In the genomic region with DNA sequence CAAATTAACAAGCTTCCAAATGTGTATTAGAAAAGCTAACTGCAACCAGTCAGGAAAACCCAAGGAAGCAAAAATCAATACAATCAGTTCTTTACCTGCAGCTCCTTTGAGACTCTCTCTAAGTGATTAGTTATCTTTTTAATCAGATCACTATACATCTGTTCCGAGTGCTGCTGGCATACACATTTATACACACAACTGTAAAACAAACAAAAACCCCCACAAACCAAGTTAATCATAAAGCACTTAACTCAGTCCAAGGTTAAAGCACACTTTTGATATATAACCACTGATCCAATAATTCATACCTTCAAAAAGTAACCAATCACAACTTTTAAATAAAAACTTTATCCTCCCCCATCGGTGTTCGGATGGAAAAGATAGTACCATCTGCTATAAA, we compare ENCODE assay signal across 1 cellular context.
A peak's percentile ranks its signal among the peaks of the same experiment; 100 is the strongest.
TF ChIP-seq lines count a peak whose summit lies in the region.

No MANE protein-coding gene starts in this region.

TF ChIP-seq in GM12878, 131 proteins besides CTCF, POLR2A, EP300 and RAD21 (continued from another document):
- TF ChIP-seq, protein P1, sequence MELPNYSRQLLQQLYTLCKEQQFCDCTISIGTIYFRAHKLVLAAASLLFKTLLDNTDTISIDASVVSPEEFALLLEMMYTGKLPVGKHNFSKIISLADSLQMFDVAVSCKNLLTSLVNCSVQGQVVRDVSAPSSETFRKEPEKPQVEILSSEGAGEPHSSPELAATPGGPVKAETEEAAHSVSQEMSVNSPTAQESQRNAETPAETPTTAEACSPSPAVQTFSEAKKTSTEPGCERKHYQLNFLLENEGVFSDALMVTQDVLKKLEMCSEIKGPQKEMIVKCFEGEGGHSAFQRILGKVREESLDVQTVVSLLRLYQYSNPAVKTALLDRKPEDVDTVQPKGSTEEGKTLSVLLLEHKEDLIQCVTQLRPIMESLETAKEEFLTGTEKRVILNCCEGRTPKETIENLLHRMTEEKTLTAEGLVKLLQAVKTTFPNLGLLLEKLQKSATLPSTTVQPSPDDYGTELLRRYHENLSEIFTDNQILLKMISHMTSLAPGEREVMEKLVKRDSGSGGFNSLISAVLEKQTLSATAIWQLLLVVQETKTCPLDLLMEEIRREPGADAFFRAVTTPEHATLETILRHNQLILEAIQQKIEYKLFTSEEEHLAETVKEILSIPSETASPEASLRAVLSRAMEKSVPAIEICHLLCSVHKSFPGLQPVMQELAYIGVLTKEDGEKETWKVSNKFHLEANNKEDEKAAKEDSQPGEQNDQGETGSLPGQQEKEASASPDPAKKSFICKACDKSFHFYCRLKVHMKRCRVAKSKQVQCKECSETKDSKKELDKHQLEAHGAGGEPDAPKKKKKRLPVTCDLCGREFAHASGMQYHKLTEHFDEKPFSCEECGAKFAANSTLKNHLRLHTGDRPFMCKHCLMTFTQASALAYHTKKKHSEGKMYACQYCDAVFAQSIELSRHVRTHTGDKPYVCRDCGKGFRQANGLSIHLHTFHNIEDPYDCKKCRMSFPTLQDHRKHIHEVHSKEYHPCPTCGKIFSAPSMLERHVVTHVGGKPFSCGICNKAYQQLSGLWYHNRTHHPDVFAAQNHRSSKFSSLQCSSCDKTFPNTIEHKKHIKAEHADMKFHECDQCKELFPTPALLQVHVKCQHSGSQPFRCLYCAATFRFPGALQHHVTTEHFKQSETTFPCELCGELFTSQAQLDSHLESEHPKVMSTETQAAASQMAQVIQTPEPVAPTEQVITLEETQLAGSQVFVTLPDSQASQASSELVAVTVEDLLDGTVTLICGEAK (IDR thresholded peaks at IDR 0.05; ENCODE audit: borderline replicate concordance): peak; percentile 36; the same call in 1 of the 2 replicates
- TF ChIP-seq SIN3A (IDR thresholded peaks at IDR 0.05; ENCODE audit: low read depth, low read length): no peak
